17 cellular contexts compared by ENCODE assay signal in genomic region chr19:47283405-47284059, GRCh38. TPM values are rescaled to one million over a fixed set of nuclear protein-coding genes. Genes with fewer than 3 reads are reported as not detected.
DNase-seq lines count a peak whose midpoint lies in the region; TF ChIP-seq lines count a peak whose summit lies in the region.
"Had no signal": no experiment of that assay in that cellular context is flagged by ENCODE, and none has a peak within 500 bp of the region (broad histone marks: within the 10 kb centered on the region; RNA-seq: fewer than 3 reads in every experiment).

No MANE protein-coding gene starts in this region.

- H3K9me3 ChIP-seq in OCI-LY7 (ENCODE audit: low read length) (peaks cover under 1% of the 10 kb centered on the region; the same call in 1 of the 2 replicates), trophoblast cell (ENCODE audit: insufficient read depth, low read depth, low read length) (peaks cover 2% of the 10 kb centered on the region)
- H3K9me3 ChIP-seq: BE2C had no signal

- POLR2A ChIA-PET in OCI-LY7 (lab: Charles Lee) = no interaction called here

- H3K9me2 ChIP-seq in OCI-LY7 (ENCODE audit: insufficient read depth, low read length) = no peaks in the 10 kb centered on the region

- H3K4ac ChIP-seq in trophoblast cell (ENCODE audit: low read depth, low read length) = no peak overlapping the region

- no peak overlapping the region for H2AFZ ChIP-seq in OCI-LY7 (ENCODE audit: low read length)
- no peak overlapping the region for H2AFZ ChIP-seq in trophoblast cell (ENCODE audit: insufficient read depth, low read length, poor library complexity)
- H2AFZ ChIP-seq: GM23248 had no signal

- H3K18ac ChIP-seq in trophoblast cell (ENCODE audit: low read length) = no peak overlapping the region

- intact Hi-C loops in OCI-LY7 (cut with micrococcal nuclease; ENCODE audit: unreplicated experiment) (loop anchor here (1.0 kb wide), 1 partner anchor 144 kb away; no protein-coding TSS in a partner anchor), cardiac septum (cut with DNase I) (no loop called here)

- TF ChIP-seq CTCF in OCI-LY7 (conservative IDR thresholded peaks at IDR 0.05; ENCODE audit: low read length) = no peak

- H2BK5ac ChIP-seq in trophoblast cell (ENCODE audit: low read depth, low read length, poor library complexity) = no peak overlapping the region

- H3K14ac ChIP-seq in trophoblast cell (ENCODE audit: low read length) = no peak overlapping the region

- H2BK120ac ChIP-seq in trophoblast cell (ENCODE audit: insufficient read depth, low read length, poor library complexity) = no peak overlapping the region

- no peak overlapping the region for H4K12ac ChIP-seq in trophoblast cell (ENCODE audit: low read depth, low read length)

- H4K91ac ChIP-seq in trophoblast cell (ENCODE audit: low read depth, low read length) = no peak overlapping the region

- no TSS peak for BruUV-seq in OCI-LY7 (replicated peaks; lab: Mats Ljungman, UMichigan)

- H3K9ac ChIP-seq in trophoblast cell (ENCODE audit: low read length) = no peak overlapping the region
- H3K9ac ChIP-seq: GM23248 had no signal

- H3K27ac ChIP-seq in OCI-LY7 (ENCODE audit: low read depth, low read length, poor library complexity, severe bottlenecking) (no peak overlapping the region), trophoblast cell (ENCODE audit: low read depth, low read length) (no peak overlapping the region)
- H3K27ac ChIP-seq: 22Rv1, GM23248, HL-60 had no signal

- no peak overlapping the region for H4K8ac ChIP-seq in trophoblast cell (ENCODE audit: low read depth, low read length)

- no CpG with 5 or more reads among the region's 10 CpGs for WGBS in trophoblast cell (ENCODE audit: extremely low coverage, insufficient coverage, insufficient read length)

- CTCF ChIA-PET in OCI-LY7 (lab: Charles Lee; ENCODE audit: unreplicated experiment) = no interaction called here

- H2AK5ac ChIP-seq in trophoblast cell (ENCODE audit: low read length) = no peak overlapping the region

- no peaks in the 10 kb centered on the region for H3K79me2 ChIP-seq in OCI-LY7 (ENCODE audit: insufficient read depth, low read depth, low read length)
- peaks cover 2% of the 10 kb centered on the region for H3K79me2 ChIP-seq in trophoblast cell (ENCODE audit: control insufficient read depth, insufficient read depth, low read length, poor library complexity)

- no peak overlapping the region for H3K4me2 ChIP-seq in OCI-LY7 (ENCODE audit: low read length)
- H3K4me2 ChIP-seq in trophoblast cell (ENCODE audit: low read length) = no peak overlapping the region

- DNase-seq in NCI-H1436 (lab: John Stamatoyannopoulos, UW) (peak; percentile 19), NCI-H1436 treated with DMSO at 0.1 percent for 48 hours (lab: John Stamatoyannopoulos, UW) (no peak), MV-4-11 (lab: John Stamatoyannopoulos, UW) (peak; percentile 63), OCI-LY7 (ENCODE audit: low spot score) (peak; percentile 31), trophoblast cell (peak; percentile 33 to 69), cardiac septum (ENCODE audit: low spot score) (no peak), GDM1 (lab: John Stamatoyannopoulos, UW) (no peak), middle frontal gyrus (ENCODE audit: extremely low spot score, low spot score) (no peak)
- DNase-seq: SIG-M5 had no signal

- no peaks in the 10 kb centered on the region for H4K20me1 ChIP-seq in OCI-LY7 (ENCODE audit: insufficient read depth, low read length)

- H3K36me3 ChIP-seq in OCI-LY7 (ENCODE audit: insufficient read depth, low read length) = peaks cover 12% of the 10 kb centered on the region; the same call in 1 of the 2 replicates
- H3K36me3 ChIP-seq in trophoblast cell (ENCODE audit: control insufficient read depth in 1 of 2, insufficient read depth in 2 of 2, low read length in 2 of 2) = no peaks in the 10 kb centered on the region
- H3K36me3 ChIP-seq: BE2C had no signal

- no peaks in the 10 kb centered on the region for H3K79me1 ChIP-seq in trophoblast cell (ENCODE audit: low read length)

- H3K4me1 ChIP-seq in OCI-LY7 (ENCODE audit: insufficient read depth, low read length, poor library complexity, severe bottlenecking) (peaks cover 22% of the 10 kb centered on the region), trophoblast cell (ENCODE audit: control insufficient read depth in 1 of 2, insufficient read depth in 2 of 2, low read length in 2 of 2) (no peaks in the 10 kb centered on the region)
- H3K4me1 ChIP-seq: BE2C had no signal

- no peak overlapping the region for H3K23ac ChIP-seq in trophoblast cell (ENCODE audit: low read length)

- no peaks in the 10 kb centered on the region for H3K27me3 ChIP-seq in trophoblast cell (ENCODE audit: insufficient read depth, low read length)
- H3K27me3 ChIP-seq: BE2C had no signal

- no peak overlapping the region for H2BK12ac ChIP-seq in trophoblast cell (ENCODE audit: low read length)

- no peak overlapping the region for H3K4me3 ChIP-seq in OCI-LY7 (ENCODE audit: low read depth, low read length, poor library complexity, severe bottlenecking)
- H3K4me3 ChIP-seq in trophoblast cell (ENCODE audit: low read depth, low read length) = no peak overlapping the region
- H3K4me3 ChIP-seq: GM23248 had no signal

RNA-seq across cellular contexts. Expression of gene INAFM1, which starts 8.8 kb away (rescaled TPM):
- 4.6 and 5.0 TPM in 2 replicates for total RNA-seq in OCI-LY7 (2014; rRNA removed; shearing (Covaris generic))
- total RNA-seq in OCI-LY7 (2022) (7.6 and 10.3 TPM in 2 replicates), cardiac septum (18.0 TPM)
- 13.7 and 14.5 TPM in 2 replicates for polyA plus RNA-seq in trophoblast cell (2013)

RNA-seq across cellular contexts. Expression of gene C5AR1, which starts 26.1 kb away (rescaled TPM):
- total RNA-seq in OCI-LY7 (2014; rRNA removed; shearing (Covaris generic)) = not detected in 2 replicates
- 1.1 TPM in 1 of 2 replicates, not detected in the other for total RNA-seq in OCI-LY7 (2022)
- 0.19 and 0.35 TPM in 2 replicates for polyA plus RNA-seq in trophoblast cell (2013)
- total RNA-seq in cardiac septum = 12.9 TPM
- total RNA-seq: GM23248 had no signal
- polyA plus RNA-seq: CD8-positive, alpha-beta memory T cell had no signal

RNA-seq across cellular contexts. Expression of gene CCDC9, which starts 27.2 kb away (rescaled TPM):
- total RNA-seq in OCI-LY7 (2014; rRNA removed; shearing (Covaris generic)) = 6.5 and 7.9 TPM in 2 replicates
- 19.3 and 19.7 TPM in 2 replicates for total RNA-seq in OCI-LY7 (2022)
- 57.9 and 62.1 TPM in 2 replicates for polyA plus RNA-seq in trophoblast cell (2013)
- total RNA-seq in cardiac septum = 23.1 TPM

RNA-seq across cellular contexts. Expression of gene C5AR2, which starts 48.4 kb away (rescaled TPM):
- 0.70 and 2.9 TPM in 2 replicates for total RNA-seq in OCI-LY7 (2014; rRNA removed; shearing (Covaris generic))
- total RNA-seq in OCI-LY7 (2022) = 2.6 and 3.5 TPM in 2 replicates
- not detected in 2 replicates for polyA plus RNA-seq in trophoblast cell (2013)
- total RNA-seq in cardiac septum = 0.81 TPM
- total RNA-seq: G401, NCI-H460 had no signal
- polyA plus RNA-seq: AG04450 had no signal

RNA-seq across cellular contexts. Expression of gene BBC3, which starts 52.5 kb away (rescaled TPM):
- 6.9 and 8.9 TPM in 2 replicates for total RNA-seq in OCI-LY7 (2014; rRNA removed; shearing (Covaris generic))
- total RNA-seq in OCI-LY7 (2022) = 10.5 and 13.2 TPM in 2 replicates
- 11.7 and 11.8 TPM in 2 replicates for polyA plus RNA-seq in trophoblast cell (2013)
- 4.4 TPM for total RNA-seq in cardiac septum

Comparison
In these comparisons a context has a peak if more than half of its experiments do, and no peak if none do; other contexts are left out.
1. DNase-seq: peak in NCI-H1436 (single experiment), MV-4-11 (single experiment), OCI-LY7 (single experiment) and trophoblast cell (2 of 2); none in NCI-H1436 treated with DMSO at 0.1 percent for 48 hours (single experiment), cardiac septum (single experiment), GDM1 (single experiment) and middle frontal gyrus (single experiment).